Comparison of ENCODE assay signal across 8 cellular contexts in genomic region chr9:121463026-121463827, GRCh38. TPM values are rescaled to one million over a fixed set of nuclear protein-coding genes. Genes with fewer than 3 reads are reported as not detected.
DNase-seq lines count a peak whose midpoint lies in the region; ATAC-seq and TF ChIP-seq lines count a peak whose summit lies in the region.

No MANE protein-coding gene starts in this region.

- no peak overlapping the region for H3K4me3 ChIP-seq in NT2/D1 (ENCODE audit: insufficient read length, low read depth)
- no peak overlapping the region for H3K4me3 ChIP-seq in dorsolateral prefrontal cortex

- H3K27me3 ChIP-seq in NT2/D1 (ENCODE audit: insufficient read depth, insufficient read length) (no peaks in the 10 kb centered on the region), dorsolateral prefrontal cortex (no peaks in the 10 kb centered on the region)

- H3K36me3 ChIP-seq in NT2/D1 (ENCODE audit: insufficient read depth, insufficient read length, low read length): no peaks in the 10 kb centered on the region

- peaks cover 31% of the 10 kb centered on the region for H3K27me3 Mint-ChIP-seq in activated CD4-positive, alpha-beta T cell treated with anti-CD3 and anti-CD28 coated beads, Interleukin-2, amount 10 ng/mL, durations not matched to agents 24 days and 14 days
- H3K27me3 Mint-ChIP-seq in naive B cell: peaks cover 28 to 50% (median 44%) of the 10 kb centered on the region in 3 donors

- H3K27ac Mint-ChIP-seq in activated CD4-positive, alpha-beta T cell treated with anti-CD3 and anti-CD28 coated beads, Interleukin-2, amount 10 ng/mL, durations not matched to agents 24 days and 14 days: no peak overlapping the region
- peak overlapping the region in 1 of 6 donors; percentile 27 for H3K27ac Mint-ChIP-seq in naive B cell

- H3K4me3 Mint-ChIP-seq in activated CD4-positive, alpha-beta T cell treated with anti-CD3 and anti-CD28 coated beads, Interleukin-2, amount 10 ng/mL, durations not matched to agents 24 days and 14 days: no peak overlapping the region
- no peak overlapping the region for H3K4me3 Mint-ChIP-seq in naive B cell

- H3K4me1 Mint-ChIP-seq in activated CD4-positive, alpha-beta T cell treated with anti-CD3 and anti-CD28 coated beads, Interleukin-2, amount 10 ng/mL, durations not matched to agents 24 days and 14 days: peaks cover 3% of the 10 kb centered on the region
- H3K4me1 Mint-ChIP-seq in naive B cell: no peaks in the 10 kb centered on the region

- H3K9me3 ChIP-seq in NT2/D1 (ENCODE audit: insufficient read depth, low read length): no peaks in the 10 kb centered on the region

- intact Hi-C loops in activated CD4-positive, alpha-beta T cell treated with anti-CD3 and anti-CD28 coated beads, Interleukin-2, amount 10 ng/mL, durations not matched to agents 24 days and 14 days (cut with micrococcal nuclease): loop anchor here (5.0 kb wide), 1 partner anchor 34 kb away; the partner anchor contains the start of gene GGTA1
- intact Hi-C loops in dorsolateral prefrontal cortex (cut with DNase I): no loop called here

- DNase-seq in activated CD4-positive, alpha-beta T cell treated with anti-CD3 and anti-CD28 coated beads, Interleukin-2, amount 10 ng/mL, durations not matched to agents 24 days and 14 days: peak; percentile 69
- DNase-seq in activated CD4-positive, alpha-beta T cell treated with anti-CD3 and anti-CD28 coated beads, Interleukin-2, amount 50 U/mL, for 1 hour: no peak
- DNase-seq in NT2/D1 (ENCODE audit: low read depth, low spot score) (peak; percentile 39), dorsolateral prefrontal cortex (peak in 2 of 10 donors; percentile 24 to 35), naive B cell (peak; percentile 17), T1000 (lab: John Stamatoyannopoulos, UW) (no peak)
- no peak for DNase-seq in activated naive CD4-positive, alpha-beta T cell treated with Interleukin-2 at 50 U/mL for 16 hours

- ATAC-seq in naive B cell (ENCODE audit: low read depth in 2 of 2) (peak in 1 of 2 donors; percentile 48), GM21786 (IDR thresholded peaks at IDR 0.05; ENCODE audit: unreplicated experiment) (no peak)

- no peaks in the 10 kb centered on the region for H3K9me3 Mint-ChIP-seq in activated CD4-positive, alpha-beta T cell treated with anti-CD3 and anti-CD28 coated beads, Interleukin-2, amount 10 ng/mL, durations not matched to agents 24 days and 14 days
- peaks cover 0 to 2% (median 0%) of the 10 kb centered on the region in 7 donors for H3K9me3 Mint-ChIP-seq in naive B cell

- H3K36me3 Mint-ChIP-seq in activated CD4-positive, alpha-beta T cell treated with anti-CD3 and anti-CD28 coated beads, Interleukin-2, amount 10 ng/mL, durations not matched to agents 24 days and 14 days (ENCODE audit: low read depth): no peaks in the 10 kb centered on the region
- H3K36me3 Mint-ChIP-seq in naive B cell: peaks cover 0 to 7% of the 10 kb centered on the region in 2 donors

- no peak overlapping the region for H3K27ac ChIP-seq in dorsolateral prefrontal cortex

- no peaks in the 10 kb centered on the region for H3K4me1 ChIP-seq in NT2/D1 (ENCODE audit: insufficient read depth, insufficient read length)

- H3K9ac ChIP-seq in NT2/D1 (ENCODE audit: insufficient read length, low read depth): no peak overlapping the region

- TF ChIP-seq CTCF in dorsolateral prefrontal cortex (IDR thresholded peaks at IDR 0.05 in 54 of 56, conservative IDR thresholded peaks at IDR 0.05 in 2 of 56; ENCODE audit: low read depth in 1 of 56, partially characterized antibody in 56 of 56): peak in 55 of 56 donors; percentile 17 to 72 (median 59)

RNA-seq across cellular contexts. Expression of gene GGTA1, which starts 36.4 kb away (rescaled TPM):
- total RNA-seq in activated CD4-positive, alpha-beta T cell treated with anti-CD3 and anti-CD28 coated beads, Interleukin-2, amount 10 ng/mL, durations not matched to agents 24 days and 14 days: 0.14 TPM in 1 of 2 replicates, not detected in the other
- 10 to 100 TPM in 17 of 120 experiments, 1 to 10 TPM in 103; 3.0 to 18.0 (median 7.4) TPM for total RNA-seq in dorsolateral prefrontal cortex
- polyA plus RNA-seq in naive B cell (ENCODE audit: low read depth in 6 of 6): 1 to 10 TPM in 1 of 6 donors, under 1 TPM in 4, not detected in 1; 0.22 to 1.5 (median 0.64) TPM

Comparison
In these comparisons a context has a peak if more than half of its experiments do, and no peak if none do; other contexts are left out.
1. DNase-seq: peak in activated CD4-positive, alpha-beta T cell treated with anti-CD3 and anti-CD28 coated beads, Interleukin-2, amount 10 ng/mL, durations not matched to agents 24 days and 14 days (single experiment), NT2/D1 (single experiment) and naive B cell (single experiment); none in activated CD4-positive, alpha-beta T cell treated with anti-CD3 and anti-CD28 coated beads, Interleukin-2, amount 50 U/mL, for 1 hour (single experiment), T1000 (single experiment) and activated naive CD4-positive, alpha-beta T cell treated with Interleukin-2 at 50 U/mL for 16 hours (single experiment).